Comparison of ENCODE assay signal across 14 cellular contexts in genomic region chr5:153900703-153901395, GRCh38.
DNase-seq lines count a peak whose midpoint lies in the region; ATAC-seq and TF ChIP-seq lines count a peak whose summit lies in the region.
"Had no signal": no experiment of that assay in that cellular context is flagged by ENCODE, and none has a peak within 500 bp of the region (broad histone marks: within the 10 kb centered on the region; RNA-seq: fewer than 3 reads in every experiment).

No MANE protein-coding gene starts in this region.

- TF ChIP-seq CTCF in omental fat pad (IDR thresholded peaks at IDR 0.05), result no peak

- peak; percentile 66 for DNase-seq in AG08396 (ENCODE audit: low spot score)
- peak; percentile 61 for DNase-seq in RPMI7951 (ENCODE audit: low read depth)
- peak; percentile 31 for DNase-seq in epidermal melanocyte (ENCODE audit: insufficient read length, low spot score)
- no peak for DNase-seq in omental fat pad (ENCODE audit: low spot score)
- DNase-seq in T-helper 1 cell, result no peak
- no peak for DNase-seq in mucosa of gallbladder (ENCODE audit: low spot score)
- no peak for DNase-seq in anterior cingulate cortex (lab: John Stamatoyannopoulos, UW)
- DNase-seq: activated CD8-positive, alpha-beta memory T cell treated with anti-CD3 and anti-CD28 coated beads, Interleukin-2, amount 10 ng/mL, durations not matched to agents 7 days and 5 days; C1 segment of cervical spinal cord; naive B cell; NCI-H2107; small intestine; upper lobe of right lung had no signal

- peak; percentile 82 for ATAC-seq in omental fat pad (ENCODE audit: low FRiP score)
- no peak for ATAC-seq in GM21360 (IDR thresholded peaks at IDR 0.05; ENCODE audit: unreplicated experiment)
- ATAC-seq: activated CD8-positive, alpha-beta memory T cell treated with anti-CD3 and anti-CD28 coated beads, Interleukin-2, amount 10 ng/mL, durations not matched to agents 7 days and 5 days; upper lobe of right lung had no signal

Comparison
In these comparisons a context has a peak if more than half of its experiments do, and no peak if none do; other contexts are left out.
1. DNase-seq: peak in AG08396 (single experiment), RPMI7951 (single experiment) and epidermal melanocyte (single experiment); none in omental fat pad (single experiment), T-helper 1 cell (0 of 5), mucosa of gallbladder (single experiment) and anterior cingulate cortex (0 of 58).